Comparison of ENCODE assay signal across 12 cellular contexts in genomic region chr5:35857004-35857345, GRCh38. TPM values are rescaled to one million over a fixed set of nuclear protein-coding genes. Genes with fewer than 3 reads are reported as not detected.
A peak's percentile ranks its signal among the peaks of the same experiment; 100 is the strongest.
DNase-seq lines count a peak whose midpoint lies in the region; ATAC-seq, FAIRE-seq and TF ChIP-seq lines count a peak whose summit lies in the region.
"Had no signal": no experiment of that assay in that cellular context is flagged by ENCODE, and none has a peak within 500 bp of the region (broad histone marks: within the 10 kb centered on the region; RNA-seq: fewer than 3 reads in every experiment).

No MANE protein-coding gene starts in this region.

- H3K9me3 Mint-ChIP-seq in activated CD8-positive, alpha-beta memory T cell treated with anti-CD3 and anti-CD28 coated beads, Interleukin-2, amount 10 ng/mL, durations not matched to agents 7 days and 5 days (ENCODE audit: low read depth), result no peaks in the 10 kb centered on the region
- H3K9me3 Mint-ChIP-seq in endothelial cell (ENCODE audit: unreplicated experiment), result no peaks in the 10 kb centered on the region
- no peaks in the 10 kb centered on the region for H3K9me3 Mint-ChIP-seq in stimulated activated naive CD8-positive, alpha-beta T cell treated with anti-CD3 and anti-CD28 coated beads, Interleukin-15, Interleukin-2, amounts not matched to agents 100 ng/mL and 50 ng/mL, for 24 hours
- H3K9me3 Mint-ChIP-seq: H9 had no signal

- H3K36me3 Mint-ChIP-seq in activated CD8-positive, alpha-beta memory T cell treated with anti-CD3 and anti-CD28 coated beads, Interleukin-2, amount 10 ng/mL, durations not matched to agents 7 days and 5 days, result peaks cover 30% of the 10 kb centered on the region
- no peaks in the 10 kb centered on the region for H3K36me3 Mint-ChIP-seq in endothelial cell (ENCODE audit: low read depth, unreplicated experiment)
- peaks cover 79% of the 10 kb centered on the region for H3K36me3 Mint-ChIP-seq in stimulated activated naive CD8-positive, alpha-beta T cell treated with anti-CD3 and anti-CD28 coated beads, Interleukin-15, Interleukin-2, amounts not matched to agents 100 ng/mL and 50 ng/mL, for 24 hours (ENCODE audit: low read depth)

- H3K27me3 Mint-ChIP-seq in activated CD8-positive, alpha-beta memory T cell treated with anti-CD3 and anti-CD28 coated beads, Interleukin-2, amount 10 ng/mL, durations not matched to agents 7 days and 5 days, result no peaks in the 10 kb centered on the region
- H3K27me3 Mint-ChIP-seq in endothelial cell (ENCODE audit: unreplicated experiment), result peaks cover 1% of the 10 kb centered on the region
- H3K27me3 Mint-ChIP-seq in stimulated activated naive CD8-positive, alpha-beta T cell treated with anti-CD3 and anti-CD28 coated beads, Interleukin-15, Interleukin-2, amounts not matched to agents 100 ng/mL and 50 ng/mL, for 24 hours, result no peaks in the 10 kb centered on the region

- H3K4me3 ChIP-seq in OCI-LY7 (ENCODE audit: low read depth, low read length, poor library complexity, severe bottlenecking) (peak overlapping the region; percentile 75), ascending aorta (no peak overlapping the region)
- H3K4me3 ChIP-seq: cardiac muscle cell had no signal

- H3K4me2 ChIP-seq in OCI-LY7 (ENCODE audit: low read length), result peak overlapping the region; percentile 91

- peaks cover 95% of the 10 kb centered on the region for H3K4me1 Mint-ChIP-seq in activated CD8-positive, alpha-beta memory T cell treated with anti-CD3 and anti-CD28 coated beads, Interleukin-2, amount 10 ng/mL, durations not matched to agents 7 days and 5 days
- H3K4me1 Mint-ChIP-seq in endothelial cell (ENCODE audit: unreplicated experiment), result peaks cover 15% of the 10 kb centered on the region
- peaks cover 93% of the 10 kb centered on the region for H3K4me1 Mint-ChIP-seq in stimulated activated naive CD8-positive, alpha-beta T cell treated with anti-CD3 and anti-CD28 coated beads, Interleukin-15, Interleukin-2, amounts not matched to agents 100 ng/mL and 50 ng/mL, for 24 hours (ENCODE audit: low read depth)

- intact Hi-C loops in OCI-LY7 (cut with micrococcal nuclease; ENCODE audit: unreplicated experiment), result no loop called here
- intact Hi-C loops in ascending aorta (cut with DNase I), result no loop called here

- POLR2A ChIA-PET in OCI-LY7 (lab: Charles Lee), result interaction anchor here (1.1 to 8.2 kb wide), 6 partner anchors 14 to 51 kb away, joined by 3 to 52 read pairs (median 5); no protein-coding TSS in a partner anchor

- no TSS peak for BruUV-seq in OCI-LY7 (replicated peaks; lab: Mats Ljungman, UMichigan)

- H3K27me3 ChIP-seq in ascending aorta, result no peaks in the 10 kb centered on the region
- H3K27me3 ChIP-seq: cardiac muscle cell had no signal

- H3K36me3 ChIP-seq in OCI-LY7 (ENCODE audit: insufficient read depth, low read length), result peaks cover 33% of the 10 kb centered on the region
- H3K36me3 ChIP-seq in ascending aorta, result no peaks in the 10 kb centered on the region
- H3K36me3 ChIP-seq: cardiac muscle cell had no signal

- H2AFZ ChIP-seq in OCI-LY7 (ENCODE audit: low read length), result peak overlapping the region; percentile 95; the same call in 1 of the 2 replicates

- H3K9me3 ChIP-seq in OCI-LY7 (ENCODE audit: low read length) (no peaks in the 10 kb centered on the region), ascending aorta (no peaks in the 10 kb centered on the region)

- H3K27ac ChIP-seq in OCI-LY7 (ENCODE audit: low read depth, low read length, poor library complexity, severe bottlenecking) (peak overlapping the region; percentile 72), ascending aorta (no peak overlapping the region)
- H3K27ac ChIP-seq: cardiac muscle cell had no signal

- peak overlapping the region; percentile 80 for H3K4me3 Mint-ChIP-seq in activated CD8-positive, alpha-beta memory T cell treated with anti-CD3 and anti-CD28 coated beads, Interleukin-2, amount 10 ng/mL, durations not matched to agents 7 days and 5 days
- H3K4me3 Mint-ChIP-seq in endothelial cell (ENCODE audit: unreplicated experiment), result no peak overlapping the region
- H3K4me3 Mint-ChIP-seq in stimulated activated naive CD8-positive, alpha-beta T cell treated with anti-CD3 and anti-CD28 coated beads, Interleukin-15, Interleukin-2, amounts not matched to agents 100 ng/mL and 50 ng/mL, for 24 hours, result peak overlapping the region; percentile 95
- H3K4me3 Mint-ChIP-seq: H9 had no signal

- no peak for FAIRE-seq in GM19239 (lab: Jason Lieb, UNC)
- FAIRE-seq: TTC549 had no signal

- TF ChIP-seq CTCF in OCI-LY7 (conservative IDR thresholded peaks at IDR 0.05; ENCODE audit: low read length) (no peak), endothelial cell (IDR thresholded peaks at IDR 0.05; ENCODE audit: unreplicated experiment) (no peak), ascending aorta (IDR thresholded peaks at IDR 0.05) (no peak)

- ATAC-seq in activated CD8-positive, alpha-beta memory T cell treated with anti-CD3 and anti-CD28 coated beads, Interleukin-2, amount 10 ng/mL, durations not matched to agents 7 days and 5 days, result no peak

- CTCF ChIA-PET in activated CD8-positive, alpha-beta memory T cell treated with anti-CD3 and anti-CD28 coated beads, Interleukin-2, amount 10 ng/mL, durations not matched to agents 7 days and 5 days (lab: Charles Lee), result interaction anchor here (1.0 to 8.7 kb wide), 4 partner anchors 47 to 239 kb away, joined by 3 to 55 read pairs (median 4); partner anchors contain the start of gene SPEF2
- CTCF ChIA-PET in OCI-LY7 (lab: Charles Lee; ENCODE audit: unreplicated experiment), result interaction anchor here (0.7 kb wide), 1 partner anchor 63 kb away, joined by 4 read pairs; no protein-coding TSS in a partner anchor

- peak overlapping the region; percentile 90 for H3K27ac Mint-ChIP-seq in activated CD8-positive, alpha-beta memory T cell treated with anti-CD3 and anti-CD28 coated beads, Interleukin-2, amount 10 ng/mL, durations not matched to agents 7 days and 5 days
- peak overlapping the region; percentile 1 for H3K27ac Mint-ChIP-seq in endothelial cell (ENCODE audit: unreplicated experiment)
- H3K27ac Mint-ChIP-seq in stimulated activated naive CD8-positive, alpha-beta T cell treated with anti-CD3 and anti-CD28 coated beads, Interleukin-15, Interleukin-2, amounts not matched to agents 100 ng/mL and 50 ng/mL, for 24 hours, result peak overlapping the region; percentile 97
- H3K27ac Mint-ChIP-seq: H9 had no signal

- H3K79me2 ChIP-seq in OCI-LY7 (ENCODE audit: insufficient read depth, low read depth, low read length), result peaks cover 55% of the 10 kb centered on the region

- H3K4me1 ChIP-seq in OCI-LY7 (ENCODE audit: insufficient read depth, low read length, poor library complexity, severe bottlenecking) (peaks cover 69% of the 10 kb centered on the region), ascending aorta (no peaks in the 10 kb centered on the region)

- no peaks in the 10 kb centered on the region for H4K20me1 ChIP-seq in OCI-LY7 (ENCODE audit: insufficient read depth, low read length)

- no peak for DNase-seq in activated CD8-positive, alpha-beta memory T cell treated with anti-CD3 and anti-CD28 coated beads, Interleukin-2, amount 10 ng/mL, durations not matched to agents 7 days and 5 days
- DNase-seq in activated CD8-positive, alpha-beta memory T cell treated with anti-CD3 and anti-CD28 coated beads, Interleukin-2, amount 50 U/mL, for 48 hours, result no peak
- DNase-seq in OCI-LY7 (ENCODE audit: low spot score) (no peak), endothelial cell (ENCODE audit: low spot score) (no peak), SIG-M5 treated with dmso at 0.1 percent for 504 hours (lab: John Stamatoyannopoulos, UW; ENCODE audit: unreplicated experiment) (no peak), ascending aorta (ENCODE audit: low spot score in 2 of 2) (no peak), GM19239 (ENCODE audit: insufficient read length, low spot score) (no peak)
- DNase-seq: H9, NCI-H526 had no signal

- H3K9me2 ChIP-seq in OCI-LY7 (ENCODE audit: insufficient read depth, low read length), result no peaks in the 10 kb centered on the region

RNA-seq across cellular contexts. Expression of gene IL7R, which starts 0.3 kb away (rescaled TPM):
- 10 to 100 TPM; 10.4 to 30.7 TPM for total RNA-seq in activated CD8-positive, alpha-beta memory T cell treated with anti-CD3 and anti-CD28 coated beads, Interleukin-2, amount 10 ng/mL, durations not matched to agents 7 days and 5 days
- total RNA-seq in OCI-LY7 (2014; rRNA removed; shearing (Covaris generic)), result 59.9 and 62.2 TPM in 2 replicates
- total RNA-seq in OCI-LY7 (2022) (4.6 and 4.7 TPM in 2 replicates), endothelial cell (ENCODE audit: unreplicated experiment) (0.54 TPM), ascending aorta (6.6 TPM)
- total RNA-seq: cardiac muscle cell, H9 had no signal

Comparison
In these comparisons a context has a peak if more than half of its experiments do, and no peak if none do; other contexts are left out.
1. H3K27ac Mint-ChIP-seq: peak in every context shown above with its lines; median percentile 97 in stimulated activated naive CD8-positive, alpha-beta T cell treated with anti-CD3 and anti-CD28 coated beads, Interleukin-15, Interleukin-2, amounts not matched to agents 100 ng/mL and 50 ng/mL, for 24 hours; 90 in activated CD8-positive, alpha-beta memory T cell treated with anti-CD3 and anti-CD28 coated beads, Interleukin-2, amount 10 ng/mL, durations not matched to agents 7 days and 5 days; 1 in endothelial cell.